In the genomic region with DNA sequence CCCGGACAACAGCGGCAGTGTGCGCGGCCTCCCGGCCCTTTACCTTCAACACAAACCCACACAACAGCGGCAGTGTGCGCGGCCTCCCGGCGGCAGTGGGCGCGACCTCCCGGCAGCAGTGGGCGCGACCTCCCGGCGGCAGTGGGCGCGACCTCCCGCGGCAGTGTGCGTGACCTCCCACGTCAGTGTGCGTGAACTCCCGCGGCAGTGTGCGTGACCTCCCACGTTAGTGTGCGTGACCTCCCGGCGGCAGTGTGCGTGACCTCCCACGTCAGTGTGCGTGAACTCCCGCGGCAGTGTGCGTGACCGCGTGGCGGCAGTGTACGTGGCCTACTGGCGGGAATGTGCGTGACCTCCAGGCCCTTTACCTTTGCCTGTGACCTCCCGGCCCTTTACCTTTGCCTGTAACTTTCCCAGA, we compare ENCODE assay signal across 1 cellular context.
TF ChIP-seq lines count a peak whose summit lies in the region.

No MANE protein-coding gene starts in this region.

TF ChIP-seq in HepG2, 621 proteins besides CTCF, POLR2A, EP300 and RAD21 (continued from another document and continues in another):
- TF ChIP-seq, protein P1, sequence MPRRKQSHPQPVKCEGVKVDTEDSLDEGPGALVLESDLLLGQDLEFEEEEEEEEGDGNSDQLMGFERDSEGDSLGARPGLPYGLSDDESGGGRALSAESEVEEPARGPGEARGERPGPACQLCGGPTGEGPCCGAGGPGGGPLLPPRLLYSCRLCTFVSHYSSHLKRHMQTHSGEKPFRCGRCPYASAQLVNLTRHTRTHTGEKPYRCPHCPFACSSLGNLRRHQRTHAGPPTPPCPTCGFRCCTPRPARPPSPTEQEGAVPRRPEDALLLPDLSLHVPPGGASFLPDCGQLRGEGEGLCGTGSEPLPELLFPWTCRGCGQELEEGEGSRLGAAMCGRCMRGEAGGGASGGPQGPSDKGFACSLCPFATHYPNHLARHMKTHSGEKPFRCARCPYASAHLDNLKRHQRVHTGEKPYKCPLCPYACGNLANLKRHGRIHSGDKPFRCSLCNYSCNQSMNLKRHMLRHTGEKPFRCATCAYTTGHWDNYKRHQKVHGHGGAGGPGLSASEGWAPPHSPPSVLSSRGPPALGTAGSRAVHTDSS (CRISPR knock-in tag; conservative IDR thresholded peaks at IDR 0.05): no peak
- TF ChIP-seq MZF1 (CRISPR knock-in tag; IDR thresholded peaks at IDR 0.05; ENCODE audit: borderline replicate concordance) (no peak), ZFP62 (CRISPR knock-in tag; IDR thresholded peaks at IDR 0.05) (no peak), HOXA3 (CRISPR knock-in tag; IDR thresholded peaks at IDR 0.05) (peak; percentile 65), ZNF3 (CRISPR knock-in tag; IDR thresholded peaks at IDR 0.05) (no peak), NR2F1 (CRISPR knock-in tag; IDR thresholded peaks at IDR 0.05) (peak in 1 of 2 experiments; percentile 44; a peak in 1 of 4 replicates), ZMYM2 (CRISPR knock-in tag; IDR thresholded peaks at IDR 0.05) (0 out of 2 replicates have a peak, but pooled peaks have one; percentile 21), ZNF564 (CRISPR knock-in tag; IDR thresholded peaks at IDR 0.05) (0 out of 2 replicates have a peak, but pooled peaks have one; percentile 46), PHF20 (CRISPR knock-in tag; IDR thresholded peaks at IDR 0.05) (peak; percentile 56), ZFP36L1 (CRISPR knock-in tag; IDR thresholded peaks at IDR 0.05) (no peak), NPAS2 (CRISPR knock-in tag; IDR thresholded peaks at IDR 0.05; ENCODE audit: borderline replicate concordance) (no peak), TBX3 (IDR thresholded peaks at IDR 0.05; ENCODE audit: borderline replicate concordance) (no peak), ZNF557 (CRISPR knock-in tag; IDR thresholded peaks at IDR 0.05) (no peak), ZNF317 (CRISPR knock-in tag; IDR thresholded peaks at IDR 0.05) (no peak), ZNF138 (CRISPR knock-in tag; IDR thresholded peaks at IDR 0.05; ENCODE audit: low read depth) (no peak), MAFK (conservative IDR thresholded peaks at IDR 0.05 in 1 of 2, IDR thresholded peaks at IDR 0.05 in 1 of 2; ENCODE audit: low read length in 2 of 2) (no peak), ZSCAN29 (CRISPR knock-in tag; conservative IDR thresholded peaks at IDR 0.05) (no peak), ZNF264 (CRISPR knock-in tag; IDR thresholded peaks at IDR 0.05) (0 out of 2 replicates have a peak, but pooled peaks have one; percentile 30), MTF2 (CRISPR knock-in tag; IDR thresholded peaks at IDR 0.05; ENCODE audit: borderline replicate concordance) (0 out of 2 replicates have a peak, but pooled peaks have one; percentile 24), ZMYM4 (CRISPR knock-in tag; IDR thresholded peaks at IDR 0.05) (peak; percentile 85), ZSCAN9 (CRISPR knock-in tag; IDR thresholded peaks at IDR 0.05; ENCODE audit: borderline replicate concordance) (no peak), ZNF446 (CRISPR knock-in tag; IDR thresholded peaks at IDR 0.05) (no peak), RBFOX2 (IDR thresholded peaks at IDR 0.05; ENCODE audit: low read depth, low read length) (peak; percentile 74), HDAC2 (CRISPR knock-in tag; IDR thresholded peaks at IDR 0.05) (no peak), BORCS8-MEF2B (CRISPR knock-in tag; IDR thresholded peaks at IDR 0.05) (0 out of 2 replicates have a peak, but pooled peaks have one; percentile 29), ZNF260 (CRISPR knock-in tag; IDR thresholded peaks at IDR 0.05; ENCODE audit: borderline replicate concordance, low read depth) (no peak), ZNF207 (IDR thresholded peaks at IDR 0.05; ENCODE audit: borderline replicate concordance) (no peak), ZNF570 (CRISPR knock-in tag; IDR thresholded peaks at IDR 0.05; ENCODE audit: borderline replicate concordance) (no peak), FOXK2 (IDR thresholded peaks at IDR 0.05) (no peak), ZBTB38 (CRISPR knock-in tag; IDR thresholded peaks at IDR 0.05) (peak; percentile 20; the same call in 1 of the 2 replicates), ZNF83 (CRISPR knock-in tag; IDR thresholded peaks at IDR 0.05; ENCODE audit: borderline replicate concordance) (no peak)
- TF ChIP-seq, protein P2, sequence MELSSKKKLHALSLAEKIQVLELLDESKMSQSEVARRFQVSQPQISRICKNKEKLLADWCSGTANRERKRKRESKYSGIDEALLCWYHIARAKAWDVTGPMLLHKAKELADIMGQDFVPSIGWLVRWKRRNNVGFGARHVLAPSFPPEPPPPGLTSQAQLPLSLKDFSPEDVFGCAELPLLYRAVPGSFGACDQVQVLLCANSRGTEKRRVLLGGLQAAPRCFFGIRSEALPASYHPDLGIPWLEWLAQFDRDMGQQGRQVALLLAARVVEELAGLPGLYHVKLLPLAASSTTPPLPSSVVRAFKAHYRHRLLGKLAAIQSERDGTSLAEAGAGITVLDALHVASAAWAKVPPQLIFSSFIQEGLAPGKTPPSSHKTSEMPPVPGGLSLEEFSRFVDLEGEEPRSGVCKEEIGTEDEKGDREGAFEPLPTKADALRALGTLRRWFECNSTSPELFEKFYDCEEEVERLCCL (CRISPR knock-in tag; IDR thresholded peaks at IDR 0.05; ENCODE audit: borderline replicate concordance): no peak
- TF ChIP-seq, protein P3, sequence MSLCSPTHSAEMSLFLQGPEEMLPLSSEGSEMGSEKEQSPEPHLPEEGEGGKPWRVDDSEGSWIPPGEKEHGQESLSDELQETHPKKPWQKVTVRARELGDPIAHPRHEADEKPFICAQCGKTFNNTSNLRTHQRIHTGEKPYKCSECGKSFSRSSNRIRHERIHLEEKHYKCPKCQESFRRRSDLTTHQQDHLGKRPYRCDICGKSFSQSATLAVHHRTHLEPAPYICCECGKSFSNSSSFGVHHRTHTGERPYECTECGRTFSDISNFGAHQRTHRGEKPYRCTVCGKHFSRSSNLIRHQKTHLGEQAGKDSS (CRISPR knock-in tag; IDR thresholded peaks at IDR 0.05; ENCODE audit: borderline replicate concordance, low read depth): no peak
- TF ChIP-seq, protein P4, sequence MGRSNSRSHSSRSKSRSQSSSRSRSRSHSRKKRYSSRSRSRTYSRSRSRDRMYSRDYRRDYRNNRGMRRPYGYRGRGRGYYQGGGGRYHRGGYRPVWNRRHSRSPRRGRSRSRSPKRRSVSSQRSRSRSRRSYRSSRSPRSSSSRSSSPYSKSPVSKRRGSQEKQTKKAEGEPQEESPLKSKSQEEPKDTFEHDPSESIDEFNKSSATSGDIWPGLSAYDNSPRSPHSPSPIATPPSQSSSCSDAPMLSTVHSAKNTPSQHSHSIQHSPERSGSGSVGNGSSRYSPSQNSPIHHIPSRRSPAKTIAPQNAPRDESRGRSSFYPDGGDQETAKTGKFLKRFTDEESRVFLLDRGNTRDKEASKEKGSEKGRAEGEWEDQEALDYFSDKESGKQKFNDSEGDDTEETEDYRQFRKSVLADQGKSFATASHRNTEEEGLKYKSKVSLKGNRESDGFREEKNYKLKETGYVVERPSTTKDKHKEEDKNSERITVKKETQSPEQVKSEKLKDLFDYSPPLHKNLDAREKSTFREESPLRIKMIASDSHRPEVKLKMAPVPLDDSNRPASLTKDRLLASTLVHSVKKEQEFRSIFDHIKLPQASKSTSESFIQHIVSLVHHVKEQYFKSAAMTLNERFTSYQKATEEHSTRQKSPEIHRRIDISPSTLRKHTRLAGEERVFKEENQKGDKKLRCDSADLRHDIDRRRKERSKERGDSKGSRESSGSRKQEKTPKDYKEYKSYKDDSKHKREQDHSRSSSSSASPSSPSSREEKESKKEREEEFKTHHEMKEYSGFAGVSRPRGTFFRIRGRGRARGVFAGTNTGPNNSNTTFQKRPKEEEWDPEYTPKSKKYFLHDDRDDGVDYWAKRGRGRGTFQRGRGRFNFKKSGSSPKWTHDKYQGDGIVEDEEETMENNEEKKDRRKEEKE (IDR thresholded peaks at IDR 0.05): no peak
- TF ChIP-seq, protein P5, sequence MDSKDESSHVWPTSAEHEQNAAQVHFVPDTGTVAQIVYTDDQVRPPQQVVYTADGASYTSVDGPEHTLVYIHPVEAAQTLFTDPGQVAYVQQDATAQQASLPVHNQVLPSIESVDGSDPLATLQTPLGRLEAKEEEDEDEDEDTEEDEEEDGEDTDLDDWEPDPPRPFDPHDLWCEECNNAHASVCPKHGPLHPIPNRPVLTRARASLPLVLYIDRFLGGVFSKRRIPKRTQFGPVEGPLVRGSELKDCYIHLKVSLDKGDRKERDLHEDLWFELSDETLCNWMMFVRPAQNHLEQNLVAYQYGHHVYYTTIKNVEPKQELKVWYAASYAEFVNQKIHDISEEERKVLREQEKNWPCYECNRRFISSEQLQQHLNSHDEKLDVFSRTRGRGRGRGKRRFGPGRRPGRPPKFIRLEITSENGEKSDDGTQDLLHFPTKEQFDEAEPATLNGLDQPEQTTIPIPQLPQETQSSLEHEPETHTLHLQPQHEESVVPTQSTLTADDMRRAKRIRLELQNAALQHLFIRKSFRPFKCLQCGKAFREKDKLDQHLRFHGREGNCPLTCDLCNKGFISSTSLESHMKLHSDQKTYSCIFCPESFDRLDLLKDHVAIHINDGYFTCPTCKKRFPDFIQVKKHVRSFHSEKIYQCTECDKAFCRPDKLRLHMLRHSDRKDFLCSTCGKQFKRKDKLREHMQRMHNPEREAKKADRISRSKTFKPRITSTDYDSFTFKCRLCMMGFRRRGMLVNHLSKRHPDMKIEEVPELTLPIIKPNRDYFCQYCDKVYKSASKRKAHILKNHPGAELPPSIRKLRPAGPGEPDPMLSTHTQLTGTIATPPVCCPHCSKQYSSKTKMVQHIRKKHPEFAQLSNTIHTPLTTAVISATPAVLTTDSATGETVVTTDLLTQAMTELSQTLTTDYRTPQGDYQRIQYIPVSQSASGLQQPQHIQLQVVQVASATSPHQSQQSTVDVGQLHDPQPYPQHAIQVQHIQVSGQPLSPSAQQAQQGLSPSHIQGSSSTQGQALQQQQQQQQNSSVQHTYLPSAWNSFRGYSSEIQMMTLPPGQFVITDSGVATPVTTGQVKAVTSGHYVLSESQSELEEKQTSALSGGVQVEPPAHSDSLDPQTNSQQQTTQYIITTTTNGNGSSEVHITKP (CRISPR knock-in tag; IDR thresholded peaks at IDR 0.05; ENCODE audit: low read depth): no peak
- TF ChIP-seq, protein P6, sequence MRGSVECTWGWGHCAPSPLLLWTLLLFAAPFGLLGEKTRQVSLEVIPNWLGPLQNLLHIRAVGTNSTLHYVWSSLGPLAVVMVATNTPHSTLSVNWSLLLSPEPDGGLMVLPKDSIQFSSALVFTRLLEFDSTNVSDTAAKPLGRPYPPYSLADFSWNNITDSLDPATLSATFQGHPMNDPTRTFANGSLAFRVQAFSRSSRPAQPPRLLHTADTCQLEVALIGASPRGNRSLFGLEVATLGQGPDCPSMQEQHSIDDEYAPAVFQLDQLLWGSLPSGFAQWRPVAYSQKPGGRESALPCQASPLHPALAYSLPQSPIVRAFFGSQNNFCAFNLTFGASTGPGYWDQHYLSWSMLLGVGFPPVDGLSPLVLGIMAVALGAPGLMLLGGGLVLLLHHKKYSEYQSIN (CRISPR knock-in tag; IDR thresholded peaks at IDR 0.05; ENCODE audit: borderline replicate concordance): no peak
- TF ChIP-seq, protein P7, sequence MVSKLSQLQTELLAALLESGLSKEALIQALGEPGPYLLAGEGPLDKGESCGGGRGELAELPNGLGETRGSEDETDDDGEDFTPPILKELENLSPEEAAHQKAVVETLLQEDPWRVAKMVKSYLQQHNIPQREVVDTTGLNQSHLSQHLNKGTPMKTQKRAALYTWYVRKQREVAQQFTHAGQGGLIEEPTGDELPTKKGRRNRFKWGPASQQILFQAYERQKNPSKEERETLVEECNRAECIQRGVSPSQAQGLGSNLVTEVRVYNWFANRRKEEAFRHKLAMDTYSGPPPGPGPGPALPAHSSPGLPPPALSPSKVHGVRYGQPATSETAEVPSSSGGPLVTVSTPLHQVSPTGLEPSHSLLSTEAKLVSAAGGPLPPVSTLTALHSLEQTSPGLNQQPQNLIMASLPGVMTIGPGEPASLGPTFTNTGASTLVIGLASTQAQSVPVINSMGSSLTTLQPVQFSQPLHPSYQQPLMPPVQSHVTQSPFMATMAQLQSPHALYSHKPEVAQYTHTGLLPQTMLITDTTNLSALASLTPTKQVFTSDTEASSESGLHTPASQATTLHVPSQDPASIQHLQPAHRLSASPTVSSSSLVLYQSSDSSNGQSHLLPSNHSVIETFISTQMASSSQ (IDR thresholded peaks at IDR 0.05; ENCODE audit: low read depth): no peak
- TF ChIP-seq, protein P7 (CRISPR knock-in tag; IDR thresholded peaks at IDR 0.05; ENCODE audit: borderline replicate concordance): 0 out of 2 replicates have a peak, but pooled peaks have one; percentile 15
- TF ChIP-seq, protein P8, sequence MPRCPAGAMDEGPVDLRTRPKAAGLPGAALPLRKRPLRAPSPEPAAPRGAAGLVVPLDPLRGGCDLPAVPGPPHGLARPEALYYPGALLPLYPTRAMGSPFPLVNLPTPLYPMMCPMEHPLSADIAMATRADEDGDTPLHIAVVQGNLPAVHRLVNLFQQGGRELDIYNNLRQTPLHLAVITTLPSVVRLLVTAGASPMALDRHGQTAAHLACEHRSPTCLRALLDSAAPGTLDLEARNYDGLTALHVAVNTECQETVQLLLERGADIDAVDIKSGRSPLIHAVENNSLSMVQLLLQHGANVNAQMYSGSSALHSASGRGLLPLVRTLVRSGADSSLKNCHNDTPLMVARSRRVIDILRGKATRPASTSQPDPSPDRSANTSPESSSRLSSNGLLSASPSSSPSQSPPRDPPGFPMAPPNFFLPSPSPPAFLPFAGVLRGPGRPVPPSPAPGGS (CRISPR knock-in tag; IDR thresholded peaks at IDR 0.05): 0 out of 2 replicates have a peak, but pooled peaks have one; percentile 47
- TF ChIP-seq, protein P9, sequence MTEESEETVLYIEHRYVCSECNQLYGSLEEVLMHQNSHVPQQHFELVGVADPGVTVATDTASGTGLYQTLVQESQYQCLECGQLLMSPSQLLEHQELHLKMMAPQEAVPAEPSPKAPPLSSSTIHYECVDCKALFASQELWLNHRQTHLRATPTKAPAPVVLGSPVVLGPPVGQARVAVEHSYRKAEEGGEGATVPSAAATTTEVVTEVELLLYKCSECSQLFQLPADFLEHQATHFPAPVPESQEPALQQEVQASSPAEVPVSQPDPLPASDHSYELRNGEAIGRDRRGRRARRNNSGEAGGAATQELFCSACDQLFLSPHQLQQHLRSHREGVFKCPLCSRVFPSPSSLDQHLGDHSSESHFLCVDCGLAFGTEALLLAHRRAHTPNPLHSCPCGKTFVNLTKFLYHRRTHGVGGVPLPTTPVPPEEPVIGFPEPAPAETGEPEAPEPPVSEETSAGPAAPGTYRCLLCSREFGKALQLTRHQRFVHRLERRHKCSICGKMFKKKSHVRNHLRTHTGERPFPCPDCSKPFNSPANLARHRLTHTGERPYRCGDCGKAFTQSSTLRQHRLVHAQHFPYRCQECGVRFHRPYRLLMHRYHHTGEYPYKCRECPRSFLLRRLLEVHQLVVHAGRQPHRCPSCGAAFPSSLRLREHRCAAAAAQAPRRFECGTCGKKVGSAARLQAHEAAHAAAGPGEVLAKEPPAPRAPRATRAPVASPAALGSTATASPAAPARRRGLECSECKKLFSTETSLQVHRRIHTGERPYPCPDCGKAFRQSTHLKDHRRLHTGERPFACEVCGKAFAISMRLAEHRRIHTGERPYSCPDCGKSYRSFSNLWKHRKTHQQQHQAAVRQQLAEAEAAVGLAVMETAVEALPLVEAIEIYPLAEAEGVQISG (CRISPR knock-in tag; IDR thresholded peaks at IDR 0.05): peak; percentile 43; the same call in 1 of the 2 replicates
